24 cellular contexts compared by ENCODE assay signal in the genomic region with DNA sequence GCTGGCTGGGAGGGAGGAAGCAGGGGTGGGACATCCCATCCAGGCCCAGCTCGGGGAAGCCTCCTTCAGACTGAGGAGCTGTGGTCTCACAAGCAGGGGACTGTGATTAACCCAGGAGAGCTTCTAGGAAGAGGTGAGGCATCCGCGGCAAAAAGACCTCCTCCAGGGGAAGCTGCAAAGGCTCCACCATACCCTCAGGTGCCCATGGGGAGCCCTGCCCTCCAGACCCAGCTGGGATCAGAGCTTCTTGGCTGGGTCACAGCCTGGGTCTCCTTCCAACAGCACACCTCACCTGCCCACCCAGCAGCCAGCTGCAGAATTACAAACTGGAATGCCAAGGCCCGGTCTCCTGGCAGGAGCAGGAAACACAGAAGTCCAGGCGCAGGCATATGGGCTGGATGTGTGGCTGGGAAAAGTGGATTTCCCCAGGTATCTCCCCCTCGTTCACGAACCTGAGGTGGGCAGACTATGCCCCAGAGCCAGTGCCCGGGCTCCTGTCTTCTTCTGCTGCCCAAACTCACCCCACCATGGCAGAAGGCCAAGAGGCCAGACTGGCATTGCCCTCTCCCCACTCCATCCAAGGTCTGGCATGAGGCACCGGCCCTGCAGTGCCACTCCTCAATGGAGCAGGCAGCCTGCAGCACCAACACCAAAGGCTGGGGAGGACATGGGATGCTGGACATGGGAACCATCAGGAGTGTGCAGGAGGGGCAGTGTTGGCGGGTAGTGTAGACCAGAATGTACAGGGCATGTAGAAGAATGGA. TPM values are rescaled to one million over a fixed set of nuclear protein-coding genes. Genes with fewer than 3 reads are reported as not detected.
DNase-seq lines count a peak whose midpoint lies in the region; ATAC-seq and TF ChIP-seq lines count a peak whose summit lies in the region.
"Had no signal": no experiment of that assay in that cellular context is flagged by ENCODE, and none has a peak within 500 bp of the region (broad histone marks: within the 10 kb centered on the region; RNA-seq: fewer than 3 reads in every experiment).

No MANE protein-coding gene starts in this region.

- H3K4me2 ChIP-seq in mesendoderm (ENCODE audit: low read length) (no peak overlapping the region), PC-9 (no peak overlapping the region)
- H3K4me2 ChIP-seq: BLaER1 treated with 17β-estradiol and CSF1 and Interleukin-3, amounts not matched to agents 10 nM and 100 nM had no signal

- TF ChIP-seq CTCF in PC-9 (conservative IDR thresholded peaks at IDR 0.05) = no peak

- BruUV-seq in PC-9 (replicated peaks; lab: Mats Ljungman, UMichigan) = no TSS peak

- H3K4me1 Mint-ChIP-seq in activated CD4-positive, alpha-beta memory T cell treated with anti-CD3 and anti-CD28 coated beads for 36 hours (ENCODE audit: low read depth) = no peaks in the 10 kb centered on the region
- no peaks in the 10 kb centered on the region for H3K4me1 Mint-ChIP-seq in activated CD4-positive, alpha-beta memory T cell treated with anti-CD3 and anti-CD28 coated beads, Interleukin-2, amount 10 ng/mL, durations not matched to agents 7 days and 5 days
- no peaks in the 10 kb centered on the region for H3K4me1 Mint-ChIP-seq in stimulated activated effector memory CD8-positive, alpha-beta T cell treated with anti-CD3 and anti-CD28 coated beads, Interleukin-12 subunit alpha, Interleukin-12 subunit beta, amount 100 ng/mL, for 72 hours
- peaks cover 4% of the 10 kb centered on the region for H3K4me1 Mint-ChIP-seq in stimulated activated memory B cell treated with anti-CD40 and anti-IgM and Interleukin-4, amounts not matched to agents 10 μg/mL and 1 μg/mL and 100 μg/mL, for 72 hours

- no peak overlapping the region for H3K23ac ChIP-seq in mesendoderm (ENCODE audit: low read length)

- H3K18ac ChIP-seq in mesendoderm (ENCODE audit: low read length) = no peak overlapping the region

- no peak overlapping the region for H4K5ac ChIP-seq in mesendoderm (ENCODE audit: low read length)

- H3K56ac ChIP-seq in mesendoderm (ENCODE audit: low read length) = peak overlapping the region; percentile 2

- no peaks in the 10 kb centered on the region for H4K20me1 ChIP-seq in PC-9 (ENCODE audit: insufficient read depth)

- no peak for ATAC-seq in stimulated activated effector memory CD8-positive, alpha-beta T cell treated with anti-CD3 and anti-CD28 coated beads, Interleukin-12 subunit alpha, Interleukin-12 subunit beta, amount 100 ng/mL, for 72 hours
- ATAC-seq in stimulated activated memory B cell treated with anti-CD40 and anti-IgM and Interleukin-4, amounts not matched to agents 10 μg/mL and 1 μg/mL and 100 μg/mL, for 72 hours = no peak
- ATAC-seq: CD8-positive, alpha-beta T cell; HCT116; PC-3; SK-N-SH treated with all-trans-retinoic acid at 6 μM for 48 hours had no signal

- no peak overlapping the region for H4K8ac ChIP-seq in mesendoderm (ENCODE audit: low read depth, low read length)

- H3K4me1 ChIP-seq in mesendoderm (ENCODE audit: control insufficient read depth, low read depth, low read length) (peaks cover 6% of the 10 kb centered on the region), PC-9 (replicated peaks; ENCODE audit: insufficient read depth) (no peaks in the 10 kb centered on the region)
- H3K4me1 ChIP-seq: BLaER1 treated with 17β-estradiol and CSF1 and Interleukin-3, amounts not matched to agents 10 nM and 100 nM had no signal

- no peaks in the 10 kb centered on the region for H3K79me1 ChIP-seq in mesendoderm (ENCODE audit: low read length)

- no peaks in the 10 kb centered on the region for H3K9me2 ChIP-seq in PC-9 (ENCODE audit: insufficient read depth)

- CTCF ChIA-PET in activated CD4-positive, alpha-beta memory T cell treated with anti-CD3 and anti-CD28 coated beads for 36 hours (lab: Charles Lee) = interaction anchor here (1.0 kb wide), 1 partner anchor 524 kb away, joined by 3 read pairs; no protein-coding TSS in a partner anchor
- CTCF ChIA-PET in activated CD4-positive, alpha-beta memory T cell treated with anti-CD3 and anti-CD28 coated beads, Interleukin-2, amount 10 ng/mL, durations not matched to agents 7 days and 5 days (lab: Charles Lee) = interaction anchor here (0.9 kb wide), 1 partner anchor 68 kb away, joined by 3 read pairs; no protein-coding TSS in a partner anchor
- CTCF ChIA-PET in PC-9 (lab: Charles Lee) = interaction anchor here (1.3 kb wide), 1 partner anchor 63 kb away, joined by 3 read pairs; no protein-coding TSS in a partner anchor

- no peaks in the 10 kb centered on the region for H3F3A ChIP-seq in PC-9 (ENCODE audit: insufficient read depth, low read depth)

- no peak overlapping the region for H3K9ac ChIP-seq in mesendoderm (ENCODE audit: low read length)
- H3K9ac ChIP-seq: BLaER1 treated with 17β-estradiol and CSF1 and Interleukin-3, amounts not matched to agents 10 nM and 100 nM had no signal

- no peaks in the 10 kb centered on the region for H3K9me3 Mint-ChIP-seq in activated CD4-positive, alpha-beta memory T cell treated with anti-CD3 and anti-CD28 coated beads for 36 hours
- no peaks in the 10 kb centered on the region for H3K9me3 Mint-ChIP-seq in activated CD4-positive, alpha-beta memory T cell treated with anti-CD3 and anti-CD28 coated beads, Interleukin-2, amount 10 ng/mL, durations not matched to agents 7 days and 5 days
- H3K9me3 Mint-ChIP-seq in stimulated activated effector memory CD8-positive, alpha-beta T cell treated with anti-CD3 and anti-CD28 coated beads, Interleukin-12 subunit alpha, Interleukin-12 subunit beta, amount 100 ng/mL, for 72 hours = no peaks in the 10 kb centered on the region
- no peaks in the 10 kb centered on the region for H3K9me3 Mint-ChIP-seq in stimulated activated memory B cell treated with anti-CD40 and anti-IgM and Interleukin-4, amounts not matched to agents 10 μg/mL and 1 μg/mL and 100 μg/mL, for 72 hours
- H3K9me3 Mint-ChIP-seq: CD8-positive, alpha-beta T cell had no signal

- H3K27me3 Mint-ChIP-seq in activated CD4-positive, alpha-beta memory T cell treated with anti-CD3 and anti-CD28 coated beads for 36 hours = peaks cover 13% of the 10 kb centered on the region
- peaks cover 3% of the 10 kb centered on the region for H3K27me3 Mint-ChIP-seq in activated CD4-positive, alpha-beta memory T cell treated with anti-CD3 and anti-CD28 coated beads, Interleukin-2, amount 10 ng/mL, durations not matched to agents 7 days and 5 days
- H3K27me3 Mint-ChIP-seq in stimulated activated memory B cell treated with anti-CD40 and anti-IgM and Interleukin-4, amounts not matched to agents 10 μg/mL and 1 μg/mL and 100 μg/mL, for 72 hours = peaks cover 62% of the 10 kb centered on the region

- H2AFZ ChIP-seq in PC-9 = no peak overlapping the region

- POLR2A ChIA-PET in activated CD4-positive, alpha-beta memory T cell treated with anti-CD3 and anti-CD28 coated beads for 36 hours (lab: Charles Lee) = interaction anchor here (1.2 kb wide), 1 partner anchor 14 kb away, joined by 3 read pairs; no protein-coding TSS in a partner anchor
- POLR2A ChIA-PET in activated CD4-positive, alpha-beta memory T cell treated with anti-CD3 and anti-CD28 coated beads, Interleukin-2, amount 10 ng/mL, durations not matched to agents 7 days and 5 days (lab: Charles Lee) = interaction anchor here (0.8 kb wide), 1 partner anchor 15 kb away, joined by 3 read pairs; the partner anchor contains the start of gene ARF1
- POLR2A ChIA-PET in PC-9 (lab: Charles Lee; ENCODE audit: unreplicated experiment) = no interaction called here

- WGBS in mesendoderm (ENCODE audit: extremely low coverage, insufficient coverage, low lambda C conversion rate) = no CpG with 5 or more reads among the region's 10 CpGs

- H3K4me3 Mint-ChIP-seq in activated CD4-positive, alpha-beta memory T cell treated with anti-CD3 and anti-CD28 coated beads for 36 hours = no peak overlapping the region
- H3K4me3 Mint-ChIP-seq in activated CD4-positive, alpha-beta memory T cell treated with anti-CD3 and anti-CD28 coated beads, Interleukin-2, amount 10 ng/mL, durations not matched to agents 7 days and 5 days = no peak overlapping the region
- H3K4me3 Mint-ChIP-seq in stimulated activated effector memory CD8-positive, alpha-beta T cell treated with anti-CD3 and anti-CD28 coated beads, Interleukin-12 subunit alpha, Interleukin-12 subunit beta, amount 100 ng/mL, for 72 hours = no peak overlapping the region
- H3K4me3 Mint-ChIP-seq in stimulated activated memory B cell treated with anti-CD40 and anti-IgM and Interleukin-4, amounts not matched to agents 10 μg/mL and 1 μg/mL and 100 μg/mL, for 72 hours = no peak overlapping the region
- H3K4me3 Mint-ChIP-seq: CD8-positive, alpha-beta T cell had no signal

- no peak overlapping the region for H3K4ac ChIP-seq in mesendoderm (ENCODE audit: low read depth, low read length)

- H3K79me2 ChIP-seq in mesendoderm (ENCODE audit: control insufficient read depth, insufficient read depth, low read length) (no peaks in the 10 kb centered on the region), PC-9 (ENCODE audit: low read depth) (no peaks in the 10 kb centered on the region)

- no peak overlapping the region for H2BK5ac ChIP-seq in mesendoderm (ENCODE audit: low read length)

- no peak overlapping the region for H2BK15ac ChIP-seq in mesendoderm (replicated peaks; ENCODE audit: low read depth)

- intact Hi-C loops in activated CD4-positive, alpha-beta memory T cell treated with anti-CD3 and anti-CD28 coated beads for 36 hours (cut with micrococcal nuclease) = no loop called here
- intact Hi-C loops in PC-9 (cut with micrococcal nuclease; ENCODE audit: unreplicated experiment) = no loop called here

- no peak overlapping the region for H2AK5ac ChIP-seq in mesendoderm (ENCODE audit: low read length)

- peak; percentile 4 for DNase-seq in activated CD4-positive, alpha-beta memory T cell treated with anti-CD3 and anti-CD28 coated beads for 36 hours
- no peak for DNase-seq in activated CD4-positive, alpha-beta memory T cell treated with anti-CD3 and anti-CD28 coated beads, Interleukin-2, amount 10 ng/mL, durations not matched to agents 7 days and 5 days
- DNase-seq in ELF-1 (ENCODE audit: low read depth, low spot score) (peak; percentile 47), mesendoderm (no peak), GM03348 (ENCODE audit: low spot score) (no peak), PC-9 (no peak)
- DNase-seq in stimulated activated effector memory CD8-positive, alpha-beta T cell treated with anti-CD3 and anti-CD28 coated beads, Interleukin-12 subunit alpha, Interleukin-12 subunit beta, amount 100 ng/mL, for 72 hours (ENCODE audit: low spot score in 2 of 2) = no peak
- DNase-seq: 8988T; CD8-positive, alpha-beta T cell; GOT3; KG1; NCI-H1105; NCI-H146; NCI-H2029 treated with DMSO at 0.1 percent for 48 hours; NCI-H226; NCI-H510A treated with DMSO at 0.1 percent for 48 hours; NCI-H82; PC-3; RPMI8226; SIG-M5 had no signal

- no peak overlapping the region for H2BK120ac ChIP-seq in mesendoderm (ENCODE audit: low read depth, low read length)

- H3K27me3 ChIP-seq in mesendoderm (ENCODE audit: insufficient read depth, low read length, poor library complexity) (peaks cover 14% of the 10 kb centered on the region), PC-9 (ENCODE audit: insufficient read depth, low read depth) (peaks cover 10% of the 10 kb centered on the region; the same call in 1 of the 2 replicates)

- H3K4me3 ChIP-seq in mesendoderm (ENCODE audit: low read length) (no peak overlapping the region), PC-9 (no peak overlapping the region)
- H3K4me3 ChIP-seq: BLaER1 treated with 17β-estradiol and CSF1 and Interleukin-3, amounts not matched to agents 10 nM and 100 nM had no signal

- H3K27ac ChIP-seq in mesendoderm (ENCODE audit: low read depth, low read length) (no peak overlapping the region), PC-9 (no peak overlapping the region)
- H3K27ac ChIP-seq: BLaER1 treated with 17β-estradiol and CSF1 and Interleukin-3, amounts not matched to agents 10 nM and 100 nM had no signal

- no peaks in the 10 kb centered on the region for H3K9me3 ChIP-seq in PC-9 (ENCODE audit: insufficient read depth, low read depth)
- H3K9me3 ChIP-seq: BLaER1 treated with 17β-estradiol and CSF1 and Interleukin-3, amounts not matched to agents 10 nM and 100 nM had no signal

- H3K36me3 ChIP-seq in mesendoderm (ENCODE audit: control insufficient read depth, insufficient read depth, low read length) = no peaks in the 10 kb centered on the region
- H3K36me3 ChIP-seq in PC-9 (ENCODE audit: low read depth) = no peaks in the 10 kb centered on the region
- H3K36me3 ChIP-seq: BLaER1 treated with 17β-estradiol and CSF1 and Interleukin-3, amounts not matched to agents 10 nM and 100 nM had no signal

- H3K27ac Mint-ChIP-seq in activated CD4-positive, alpha-beta memory T cell treated with anti-CD3 and anti-CD28 coated beads for 36 hours = no peak overlapping the region
- no peak overlapping the region for H3K27ac Mint-ChIP-seq in activated CD4-positive, alpha-beta memory T cell treated with anti-CD3 and anti-CD28 coated beads, Interleukin-2, amount 10 ng/mL, durations not matched to agents 7 days and 5 days
- H3K27ac Mint-ChIP-seq in stimulated activated effector memory CD8-positive, alpha-beta T cell treated with anti-CD3 and anti-CD28 coated beads, Interleukin-12 subunit alpha, Interleukin-12 subunit beta, amount 100 ng/mL, for 72 hours = peak overlapping the region; percentile 37
- H3K27ac Mint-ChIP-seq in stimulated activated memory B cell treated with anti-CD40 and anti-IgM and Interleukin-4, amounts not matched to agents 10 μg/mL and 1 μg/mL and 100 μg/mL, for 72 hours = no peak overlapping the region
- H3K27ac Mint-ChIP-seq: CD8-positive, alpha-beta T cell had no signal

- H3K36me3 Mint-ChIP-seq in activated CD4-positive, alpha-beta memory T cell treated with anti-CD3 and anti-CD28 coated beads for 36 hours = no peaks in the 10 kb centered on the region
- H3K36me3 Mint-ChIP-seq in activated CD4-positive, alpha-beta memory T cell treated with anti-CD3 and anti-CD28 coated beads, Interleukin-2, amount 10 ng/mL, durations not matched to agents 7 days and 5 days (ENCODE audit: low read depth) = no peaks in the 10 kb centered on the region
- H3K36me3 Mint-ChIP-seq in stimulated activated effector memory CD8-positive, alpha-beta T cell treated with anti-CD3 and anti-CD28 coated beads, Interleukin-12 subunit alpha, Interleukin-12 subunit beta, amount 100 ng/mL, for 72 hours = no peaks in the 10 kb centered on the region
- H3K36me3 Mint-ChIP-seq in stimulated activated memory B cell treated with anti-CD40 and anti-IgM and Interleukin-4, amounts not matched to agents 10 μg/mL and 1 μg/mL and 100 μg/mL, for 72 hours = no peaks in the 10 kb centered on the region
- H3K36me3 Mint-ChIP-seq: CD8-positive, alpha-beta T cell had no signal

RNA-seq across cellular contexts. Expression of gene ARF1, which starts 15.4 kb away (rescaled TPM):
- 100 to 1,000 TPM; 346 to 355 TPM for total RNA-seq in activated CD4-positive, alpha-beta memory T cell treated with anti-CD3 and anti-CD28 coated beads for 36 hours
- 100 to 1,000 TPM; 368 to 376 TPM for total RNA-seq in activated CD4-positive, alpha-beta memory T cell treated with anti-CD3 and anti-CD28 coated beads, Interleukin-2, amount 10 ng/mL, durations not matched to agents 7 days and 5 days
- polyA plus RNA-seq in mesendoderm (2013, experiment 1 of 2) = 264 TPM
- 266 TPM for polyA plus RNA-seq in mesendoderm (2013, experiment 2 of 2)
- 431 and 595 TPM in 2 replicates for total RNA-seq in PC-9 (2021)

RNA-seq across cellular contexts. Expression of gene C1orf35, which starts 36.1 kb away (rescaled TPM):
- total RNA-seq in activated CD4-positive, alpha-beta memory T cell treated with anti-CD3 and anti-CD28 coated beads for 36 hours = 10 to 100 TPM; 21.9 to 22.1 TPM
- 10 to 100 TPM; 17.8 to 18.9 TPM for total RNA-seq in activated CD4-positive, alpha-beta memory T cell treated with anti-CD3 and anti-CD28 coated beads, Interleukin-2, amount 10 ng/mL, durations not matched to agents 7 days and 5 days
- 23.0 TPM for polyA plus RNA-seq in mesendoderm (2013, experiment 1 of 2)
- polyA plus RNA-seq in mesendoderm (2013, experiment 2 of 2) = 22.1 TPM
- total RNA-seq in PC-9 (2021) = 26.4 and 37.6 TPM in 2 replicates

RNA-seq across cellular contexts. Expression of gene MRPL55, which starts 42.0 kb away (rescaled TPM):
- total RNA-seq in activated CD4-positive, alpha-beta memory T cell treated with anti-CD3 and anti-CD28 coated beads for 36 hours = 10 to 100 TPM; 51.1 to 52.7 TPM
- 10 to 100 TPM; 43.1 to 43.9 TPM for total RNA-seq in activated CD4-positive, alpha-beta memory T cell treated with anti-CD3 and anti-CD28 coated beads, Interleukin-2, amount 10 ng/mL, durations not matched to agents 7 days and 5 days
- 64.4 TPM for polyA plus RNA-seq in mesendoderm (2013, experiment 1 of 2)
- polyA plus RNA-seq in mesendoderm (2013, experiment 2 of 2) = 65.3 TPM
- total RNA-seq in PC-9 (2021) = 81.0 and 84.4 TPM in 2 replicates

Comparison
In these comparisons a context has a peak if more than half of its experiments do, and no peak if none do; other contexts are left out.
1. DNase-seq: peak in activated CD4-positive, alpha-beta memory T cell treated with anti-CD3 and anti-CD28 coated beads for 36 hours (single experiment) and ELF-1 (single experiment); none in activated CD4-positive, alpha-beta memory T cell treated with anti-CD3 and anti-CD28 coated beads, Interleukin-2, amount 10 ng/mL, durations not matched to agents 7 days and 5 days (single experiment), mesendoderm (single experiment), stimulated activated effector memory CD8-positive, alpha-beta T cell treated with anti-CD3 and anti-CD28 coated beads, Interleukin-12 subunit alpha, Interleukin-12 subunit beta, amount 100 ng/mL, for 72 hours (0 of 2), GM03348 (single experiment) and PC-9 (0 of 2).